Comparison of ENCODE assay signal across 30 cellular contexts in genomic region chr15:52054381-52054780, GRCh38. TPM values are rescaled to one million over a fixed set of nuclear protein-coding genes. Genes with fewer than 3 reads are reported as not detected.
"Had no signal": no experiment of that assay in that cellular context is flagged by ENCODE, and none has a peak within 500 bp of the region (broad histone marks: within the 10 kb centered on the region; RNA-seq: fewer than 3 reads in every experiment).

No MANE protein-coding gene starts in this region.

- ATAC-seq: heart right ventricle; left ventricle myocardium superior; naive thymus-derived CD4-positive, alpha-beta T cell; sciatic nerve; stimulated activated naive CD8-positive, alpha-beta T cell treated with anti-CD3 and anti-CD28 coated beads, Interleukin-15, amount 100 ng/mL, for 72 hours had no signal

- DNase-seq: activated CD4-positive, alpha-beta T cell treated with anti-CD3 and anti-CD28 coated beads for 4 hours; activated CD4-positive, alpha-beta T cell treated with anti-CD3 and anti-CD28 coated beads, Interleukin-2, amount 50 U/mL, for 48 hours; activated CD4-positive, CD25-positive, alpha-beta regulatory T cell; activated CD8-positive, alpha-beta memory T cell treated with anti-CD3 and anti-CD28 coated beads, Interleukin-2, amount 50 U/mL, for 4 hours; activated effector memory CD4-positive, alpha-beta T cell treated with anti-CD3 and anti-CD28 coated beads, Interleukin-2, amount 50 U/mL, for 16 hours; activated naive CD4-positive, alpha-beta T cell treated with anti-CD3 and anti-CD28 coated beads for 36 hours; activated naive CD8-positive, alpha-beta T cell treated with anti-CD3 and anti-CD28 coated beads for 36 hours; activated T-cell treated with anti-CD3 and anti-CD28 coated beads, Interleukin-2, amount 50 U/mL, for 1 hour; adrenal gland; brain microvascular endothelial cell; caudate nucleus; foreskin melanocyte; heart right ventricle; left ventricle myocardium superior; naive thymus-derived CD4-positive, alpha-beta T cell; ovary; retina; stimulated activated CD4-positive, alpha-beta T cell treated with anti-CD3 and anti-CD28 coated beads, Interleukin-12 subunit alpha, Interleukin-12 subunit beta, amount 100 ng/mL, for 4 hours; stimulated activated CD4-positive, alpha-beta T cell treated with anti-CD3 and anti-CD28 coated beads, Interleukin-4, amount 100 ng/mL, for 1 hour; stimulated activated naive CD8-positive, alpha-beta T cell treated with anti-CD3 and anti-CD28 coated beads, Interleukin-15, amount 100 ng/mL, for 72 hours; substantia nigra; uterus had no signal

- H3K27ac ChIP-seq: adrenal gland, ascending aorta, esophagus muscularis mucosa, heart right ventricle, ovary, prostate gland, skin epidermis, uterus had no signal

RNA-seq across cellular contexts. Expression of gene BCL2L10, which starts 58.2 kb away (rescaled TPM):
- total RNA-seq: activated naive CD4-positive, alpha-beta T cell treated with anti-CD3 and anti-CD28 coated beads for 36 hours; activated naive CD8-positive, alpha-beta T cell treated with anti-CD3 and anti-CD28 coated beads for 36 hours; activated T-helper 1 cell treated with anti-CD3 and anti-CD28 coated beads, Interleukin-12 subunit alpha, Interleukin-12 subunit beta, Interleukin-2, Interleukin-4 antibody, amounts not matched to agents 30 ng/mL and 10 ng/mL and 1 ng/mL, durations not matched to agents 14 hours and 24 hours and 36 hours; ascending aorta; endothelial cell of umbilical vein; glomerular endothelial cell; heart right ventricle; left ventricle myocardium superior; sciatic nerve had no signal
